In the genomic region with DNA sequence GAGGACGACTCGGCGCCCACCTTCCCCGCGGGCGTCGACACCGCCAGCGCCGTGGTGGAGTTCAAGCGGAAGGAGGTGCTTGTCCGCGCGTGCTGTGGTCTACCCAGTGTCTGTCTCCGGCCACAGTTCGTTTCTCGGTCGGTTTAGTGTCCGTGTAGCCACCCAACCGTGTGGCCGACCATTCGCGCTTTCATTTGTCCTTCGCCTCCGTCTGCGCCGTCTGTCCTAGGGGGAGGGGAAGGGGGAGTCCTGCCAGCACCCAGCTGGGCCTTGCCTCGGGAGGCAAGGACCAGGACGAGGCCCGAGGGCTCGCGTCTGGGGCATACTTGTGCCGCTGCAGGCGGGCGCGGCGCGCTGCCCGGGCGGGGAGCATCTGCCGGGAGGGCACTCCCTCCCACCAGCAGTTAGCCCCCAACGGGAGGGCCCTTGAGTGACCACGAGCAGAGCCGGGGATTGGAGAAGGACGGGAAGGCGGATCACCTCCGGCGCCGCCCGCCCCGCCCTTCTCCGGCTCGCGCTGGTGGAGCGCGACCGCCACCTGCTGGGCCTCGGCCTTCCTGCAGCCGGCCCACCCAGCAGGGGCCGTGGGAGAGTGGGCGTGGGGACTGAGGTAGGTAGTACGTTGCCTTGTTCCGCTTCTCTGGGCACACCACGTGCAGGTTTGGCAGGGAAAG, we compare ENCODE assay signal across 8 cellular contexts. TPM values are rescaled to one million over a fixed set of nuclear protein-coding genes. Genes with fewer than 3 reads are reported as not detected.
A peak's percentile ranks its signal among the peaks of the same experiment; 100 is the strongest.
DNase-seq lines count a peak whose midpoint lies in the region; ATAC-seq, FAIRE-seq and TF ChIP-seq lines count a peak whose summit lies in the region.

No MANE protein-coding gene starts in this region.

- DNase-seq in NCI-H1417 (lab: John Stamatoyannopoulos, UW): peak; percentile 56 to 76 (median 64)
- DNase-seq in NCI-H1417 treated with DMSO at 0.1 percent for 48 hours (lab: John Stamatoyannopoulos, UW): no peak
- peak; percentile 91 for DNase-seq in NCI-H146 (lab: John Stamatoyannopoulos, UW)
- peak; percentile 59 for DNase-seq in mammary epithelial cell
- DNase-seq in immature natural killer cell: peak; percentile 76 to 80 (median 79)
- peak; percentile 52 for DNase-seq in small intestine

- peak overlapping the region; percentile 97 for H2AFZ ChIP-seq in mammary epithelial cell (ENCODE audit: low read depth, low read length)

- peak; percentile 78 for ATAC-seq in HG02763 (IDR thresholded peaks at IDR 0.05; ENCODE audit: unreplicated experiment)

- no peak for FAIRE-seq in small intestine (lab: Jason Lieb, UNC)

- H3K4me3 ChIP-seq in WI38 (ENCODE audit: low read depth, low read length) (peak overlapping the region; percentile 59), mammary epithelial cell (replicated peaks in 1 of 3; ENCODE audit: insufficient read depth in 1 of 3, low read depth in 2 of 3, low read length in 3 of 3) (peak overlapping the region; percentile 49 to 50 (median 49)), small intestine (ENCODE audit: low read depth in 1 of 2, low read length in 2 of 2) (peak overlapping the region; percentile 18 to 63)

- in situ Hi-C loops in mammary epithelial cell (cut with MboI; ENCODE audit: low sequenced_read_pairs in 2 of 2): loop anchor here in 1 of 2 donors (25.0 kb wide), 1 partner anchor 243 kb away; no protein-coding TSS in a partner anchor

- TF ChIP-seq CTCF in WI38 (IDR thresholded peaks at IDR 0.05; ENCODE audit: low read depth, low read length): peak; percentile 98
- peak; percentile 85 to 100 for TF ChIP-seq CTCF in mammary epithelial cell (conservative IDR thresholded peaks at IDR 0.05 in 1 of 2, IDR thresholded peaks at IDR 0.05 in 1 of 2; ENCODE audit: extremely low read depth in 1 of 2, insufficient read depth in 1 of 2, low read depth in 1 of 2, low read length in 2 of 2)

- peak overlapping the region in 3 of 6 donors; percentile 16 to 74 (median 28) for H3K27ac Mint-ChIP-seq in immature natural killer cell

- H3K36me3 ChIP-seq in mammary epithelial cell (ENCODE audit: insufficient read depth, low read length) (no peaks in the 10 kb centered on the region), small intestine (ENCODE audit: control insufficient read depth in 2 of 2, insufficient read depth in 2 of 2, low read length in 2 of 2) (no peaks in the 10 kb centered on the region)

- H3K4me2 ChIP-seq in mammary epithelial cell (ENCODE audit: insufficient read depth, low read depth, low read length): peak overlapping the region; percentile 92

- dilution Hi-C loops in mammary epithelial cell (cut with HindIII; ENCODE audit: low sequenced_read_pairs): no loop called here

- BruUV-seq in mammary epithelial cell (replicated peaks; lab: Mats Ljungman, UMichigan): no TSS peak

- H3K9ac ChIP-seq in mammary epithelial cell (ENCODE audit: insufficient read depth, low read length): no peak overlapping the region

- H3K9me3 ChIP-seq in mammary epithelial cell (replicated peaks; ENCODE audit: insufficient read depth, low read length) (no peaks in the 10 kb centered on the region), small intestine (ENCODE audit: control insufficient read depth, low read depth) (no peaks in the 10 kb centered on the region)

- H3K27ac ChIP-seq in mammary epithelial cell (ENCODE audit: insufficient read depth, low read depth, low read length) (no peak overlapping the region), small intestine (ENCODE audit: low read depth in 1 of 2, low read length in 1 of 2) (no peak overlapping the region)

- peaks cover 22% of the 10 kb centered on the region in 2 donors for H3K4me1 Mint-ChIP-seq in immature natural killer cell

- H3K4me1 ChIP-seq in mammary epithelial cell (ENCODE audit: insufficient read depth, low read length) (peaks cover 9% of the 10 kb centered on the region), small intestine (ENCODE audit: control insufficient read depth in 2 of 2, insufficient read depth in 1 of 2, low read depth in 1 of 2, low read length in 1 of 2) (no peaks in the 10 kb centered on the region)

- no peaks in the 10 kb centered on the region for H3K79me2 ChIP-seq in mammary epithelial cell (ENCODE audit: insufficient read depth, low read length)

- H3K27me3 Mint-ChIP-seq in immature natural killer cell (ENCODE audit: low read depth in 3 of 3): peaks cover 4 to 12% (median 12%) of the 10 kb centered on the region in 3 donors

- CTCF ChIA-PET in mammary epithelial cell (lab: Charles Lee; ENCODE audit: low non-redundant PET): no interaction called here

- no peaks in the 10 kb centered on the region for H3K36me3 Mint-ChIP-seq in immature natural killer cell

- intact Hi-C loops in mammary epithelial cell (cut with micrococcal nuclease): loop anchor here (1.0 to 2.0 kb wide), 3 partner anchors 239 to 352 kb away; a partner anchor contains a TSS

- no peaks in the 10 kb centered on the region for H4K20me1 ChIP-seq in mammary epithelial cell (ENCODE audit: insufficient read depth, low read length)

- 12% methylated on average over 23 of the region's 64 CpGs for WGBS in mammary epithelial cell (ENCODE audit: low coverage, missing lambda C conversion rate)
- WGBS in small intestine, 3 donors: 0 to 1% (median 0%) methylated on average over 54 to 64 of the region's 64 CpGs

- H3K27me3 ChIP-seq in mammary epithelial cell (ENCODE audit: insufficient read depth, low read length) (no peaks in the 10 kb centered on the region), small intestine (ENCODE audit: control insufficient read depth in 2 of 2, insufficient read depth in 2 of 2, low read length in 2 of 2) (peaks cover 0 to 3% of the 10 kb centered on the region in 2 donors)

- no peaks in the 10 kb centered on the region for H3K9me3 Mint-ChIP-seq in immature natural killer cell

- peak overlapping the region; percentile 73 to 84 (median 82) for H3K4me3 Mint-ChIP-seq in immature natural killer cell

RNA-seq across cellular contexts. Expression of a gene that starts 28.4 kb away (rescaled TPM):
- total RNA-seq in mammary epithelial cell: 1 to 10 TPM in 1 of 2 donors, under 1 TPM in 1; 0.17 to 1.5 TPM
- polyA plus RNA-seq in mammary epithelial cell (0.80 TPM), immature natural killer cell (under 1 TPM in 1 of 3 donors, not detected in 2; 0.27 TPM), small intestine (1 to 10 TPM in 1 of 3 donors, not detected in 2; 5.3 TPM)
- 0.21 TPM for polyA minus RNA-seq in mammary epithelial cell

RNA-seq across cellular contexts. Expression of a gene that starts 33.0 kb away (rescaled TPM):
- 10 to 100 TPM; 13.8 to 24.5 TPM for total RNA-seq in mammary epithelial cell
- polyA plus RNA-seq in mammary epithelial cell (8.5 TPM), immature natural killer cell (10 to 100 TPM; 14.8 to 27.6 (median 17.6) TPM), small intestine (1 to 10 TPM; 2.5 to 6.9 (median 2.7) TPM)
- polyA minus RNA-seq in mammary epithelial cell: 12.6 TPM
